In the genomic region with DNA sequence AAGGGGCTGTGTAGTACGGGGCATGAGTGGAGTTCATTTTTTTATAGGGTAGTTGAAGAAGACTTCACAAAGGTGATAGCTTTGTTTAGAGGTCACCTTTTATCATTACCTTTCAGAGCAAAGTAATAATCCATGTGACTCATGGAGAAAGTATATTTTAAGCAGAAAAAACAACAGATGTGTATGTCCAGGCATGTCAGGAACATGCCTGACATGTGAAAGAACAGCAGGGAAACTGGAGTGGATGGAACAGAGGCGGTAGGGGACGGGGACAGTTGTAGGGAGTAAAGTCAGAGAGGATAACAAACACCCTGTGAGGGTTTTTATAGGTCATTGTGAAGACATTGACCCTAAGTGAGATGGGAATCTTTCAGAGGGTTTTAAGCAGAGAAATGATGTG, we compare ENCODE assay signal across 12 cellular contexts.
DNase-seq lines count a peak whose midpoint lies in the region; ATAC-seq and TF ChIP-seq lines count a peak whose summit lies in the region.
"Had no signal": no experiment of that assay in that cellular context is flagged by ENCODE, and none has a peak within 500 bp of the region (broad histone marks: within the 10 kb centered on the region; RNA-seq: fewer than 3 reads in every experiment).

No MANE protein-coding gene starts in this region.

- H3K9me3 Mint-ChIP-seq in MCF 10A (ENCODE audit: unreplicated experiment): peaks cover 7% of the 10 kb centered on the region
- H3K9me3 Mint-ChIP-seq in WTC11: no peaks in the 10 kb centered on the region
- no peaks in the 10 kb centered on the region for H3K9me3 Mint-ChIP-seq in stimulated activated naive CD8-positive, alpha-beta T cell treated with anti-CD3 and anti-CD28 coated beads, Interleukin-15, amount 100 ng/mL, for 72 hours

- H3K36me3 Mint-ChIP-seq in MCF 10A (ENCODE audit: insufficient read depth, unreplicated experiment) (peaks cover 61% of the 10 kb centered on the region), WTC11 (peaks cover 57% of the 10 kb centered on the region)

- BruUV-seq in MCF 10A (replicated peaks; lab: Mats Ljungman, UMichigan): no TSS peak

- POLR2A ChIA-PET in MCF 10A (lab: Yijun Ruan, JAX) (interaction anchor here (1.0 to 3.0 kb wide), 5 partner anchors 10 to 52 kb away, joined by 3 to 13 read pairs (median 6); no protein-coding TSS in a partner anchor), WTC11 (lab: Charles Lee) (no interaction called here)

- H3K4me1 ChIP-seq in breast epithelium: no peaks in the 10 kb centered on the region

- H3K4me1 Mint-ChIP-seq in MCF 10A (ENCODE audit: insufficient read depth, unreplicated experiment) (peaks cover 17% of the 10 kb centered on the region), WTC11 (peaks cover 9% of the 10 kb centered on the region)
- H3K4me1 Mint-ChIP-seq in stimulated activated naive CD8-positive, alpha-beta T cell treated with anti-CD3 and anti-CD28 coated beads, Interleukin-15, amount 100 ng/mL, for 72 hours: no peaks in the 10 kb centered on the region

- ATAC-seq in WTC11 (no peak), HG03280 (IDR thresholded peaks at IDR 0.05; ENCODE audit: unreplicated experiment) (no peak)
- no peak for ATAC-seq in stimulated activated naive CD8-positive, alpha-beta T cell treated with anti-CD3 and anti-CD28 coated beads, Interleukin-15, amount 100 ng/mL, for 72 hours
- ATAC-seq: left cardiac atrium, right cardiac atrium had no signal

- CTCF ChIA-PET in MCF 10A (lab: Yijun Ruan, JAX) (interaction anchor here (0.7 to 2.1 kb wide), 4 partner anchors 12 to 800 kb away, joined by 3 to 11 read pairs (median 4); no protein-coding TSS in a partner anchor), WTC11 (lab: Charles Lee) (no interaction called here)

- DNase-seq in MCF 10A (ENCODE audit: unreplicated experiment) (no peak), breast epithelium (ENCODE audit: low spot score in 2 of 2) (no peak), WTC11 (ENCODE audit: low spot score) (no peak), epithelial cell of esophagus (ENCODE audit: low read depth) (peak; percentile 75), GDM1 (lab: John Stamatoyannopoulos, UW) (no peak)
- no peak for DNase-seq in stimulated activated naive CD8-positive, alpha-beta T cell treated with anti-CD3 and anti-CD28 coated beads, Interleukin-15, amount 100 ng/mL, for 72 hours
- no peak for DNase-seq in NK-92 treated with Interleukin-12 subunit alpha and Interleukin-12 subunit beta, amount 100 ng/mL, for 24 hours (lab: John Stamatoyannopoulos, UW)
- DNase-seq: left cardiac atrium, NCI-H2227 treated with DMSO at 0.1 percent for 48 hours, nucleus accumbens, right cardiac atrium had no signal

- H3K36me3 ChIP-seq in breast epithelium: no peaks in the 10 kb centered on the region

- H3K4me3 Mint-ChIP-seq in MCF 10A (ENCODE audit: unreplicated experiment) (no peak overlapping the region), WTC11 (no peak overlapping the region)
- no peak overlapping the region for H3K4me3 Mint-ChIP-seq in stimulated activated naive CD8-positive, alpha-beta T cell treated with anti-CD3 and anti-CD28 coated beads, Interleukin-15, amount 100 ng/mL, for 72 hours

- intact Hi-C loops in MCF 10A (cut with micrococcal nuclease): no loop called here
- intact Hi-C loops in breast epithelium (cut with DNase I; ENCODE audit: low total_unique reads): no loop called here

- no peaks in the 10 kb centered on the region for H3K27me3 Mint-ChIP-seq in MCF 10A (ENCODE audit: insufficient read depth, unreplicated experiment)
- H3K27me3 Mint-ChIP-seq in WTC11 (ENCODE audit: low read depth): no peaks in the 10 kb centered on the region
- no peaks in the 10 kb centered on the region for H3K27me3 Mint-ChIP-seq in stimulated activated naive CD8-positive, alpha-beta T cell treated with anti-CD3 and anti-CD28 coated beads, Interleukin-15, amount 100 ng/mL, for 72 hours

- H3K27me3 ChIP-seq in breast epithelium: no peaks in the 10 kb centered on the region

- H3K27ac ChIP-seq in breast epithelium: no peak overlapping the region

- TF ChIP-seq POLR2A in breast epithelium (IDR thresholded peaks at IDR 0.05): no peak

- H3K27ac Mint-ChIP-seq in MCF 10A (ENCODE audit: low read depth, unreplicated experiment): peak overlapping the region; percentile 84
- H3K27ac Mint-ChIP-seq in WTC11: peak overlapping the region; percentile 92
- H3K27ac Mint-ChIP-seq in stimulated activated naive CD8-positive, alpha-beta T cell treated with anti-CD3 and anti-CD28 coated beads, Interleukin-15, amount 100 ng/mL, for 72 hours: peak overlapping the region; percentile 79 to 85

- TF ChIP-seq CTCF in MCF 10A (IDR thresholded peaks at IDR 0.05; ENCODE audit: unreplicated experiment) (no peak), breast epithelium (IDR thresholded peaks at IDR 0.05) (no peak), WTC11 (IDR thresholded peaks at IDR 0.05) (no peak), epithelial cell of esophagus (IDR thresholded peaks at IDR 0.05; ENCODE audit: insufficient read depth, low read depth, low read length, missing control alignments) (no peak)

- no peaks in the 10 kb centered on the region for H3K9me3 ChIP-seq in breast epithelium

- no peak overlapping the region for H3K4me3 ChIP-seq in breast epithelium
- H3K4me3 ChIP-seq in epithelial cell of esophagus (ENCODE audit: low read length): no peak overlapping the region

TF ChIP-seq in WTC11, 78 proteins besides CTCF, POLR2A, EP300 and RAD21:
- TF ChIP-seq CREB1 (CRISPR knock-in tag; IDR thresholded peaks at IDR 0.05): no peak
- TF ChIP-seq JAZF1 (CRISPR knock-in tag; IDR thresholded peaks at IDR 0.05): no peak
